In the genomic region with DNA sequence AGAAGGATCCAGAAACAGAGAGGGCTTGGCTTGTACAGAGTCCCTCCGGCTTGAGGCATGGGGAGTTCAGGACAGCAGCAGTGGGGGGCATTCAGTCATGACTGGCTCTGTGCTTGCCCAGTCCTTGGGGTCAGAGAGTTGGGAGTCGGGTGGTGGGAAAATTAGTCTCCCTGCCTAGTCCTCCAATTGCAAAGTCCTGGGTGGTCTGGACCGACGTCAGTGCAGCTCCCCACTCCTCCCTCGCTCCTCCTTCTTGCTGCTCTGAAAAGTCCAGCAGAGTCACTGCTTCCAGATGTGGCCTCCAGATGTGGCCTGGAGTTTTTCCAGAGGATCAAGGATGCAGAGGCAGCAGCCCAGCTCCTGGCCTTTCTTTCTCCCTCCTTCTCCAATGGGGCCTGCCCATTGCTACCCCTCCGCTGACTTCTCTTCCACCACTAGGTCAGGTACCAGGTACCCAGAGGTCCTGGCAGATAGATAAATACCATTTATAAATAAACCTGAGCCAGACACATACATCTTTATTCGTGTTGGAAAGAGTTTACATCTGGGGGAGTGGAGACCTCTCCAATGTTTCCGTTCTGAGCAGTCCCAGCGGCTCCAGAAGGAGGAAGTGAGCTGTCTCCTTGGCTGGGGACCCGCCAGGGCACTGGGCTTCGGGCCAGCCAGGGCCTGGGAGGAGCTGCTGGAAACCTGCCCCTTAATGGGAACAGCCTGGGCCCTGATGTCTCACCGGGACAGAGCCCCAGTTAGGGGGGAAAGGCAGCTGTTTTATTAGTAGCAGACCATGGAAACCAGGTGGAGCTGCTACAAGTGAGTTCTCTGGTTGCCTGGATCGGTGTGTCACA, we compare ENCODE assay signal across 8 cellular contexts. TPM values are rescaled to one million over a fixed set of nuclear protein-coding genes. Genes with fewer than 3 reads are reported as not detected.
DNase-seq lines count a peak whose midpoint lies in the region; ATAC-seq and TF ChIP-seq lines count a peak whose summit lies in the region.

No MANE protein-coding gene starts in this region.

- H3K4me3 ChIP-seq in choroid plexus epithelial cell (ENCODE audit: low read depth, low read length) (no peak overlapping the region), lower leg skin (ENCODE audit: low read depth, poor library complexity, severe bottlenecking) (no peak overlapping the region), thyroid gland (replicated peaks in 1 of 3) (no peak overlapping the region)

- H3K27ac ChIP-seq in thyroid gland, result peak overlapping the region; percentile 34 to 79 (median 71)

- H3K27me3 ChIP-seq in thyroid gland, result no peaks in the 10 kb centered on the region

- TF ChIP-seq POLR2A in lower leg skin (IDR thresholded peaks at IDR 0.05), result no peak
- TF ChIP-seq POLR2A in thyroid gland (IDR thresholded peaks at IDR 0.05), result no peak

- WGBS in lower leg skin, 2 donors, result 22 to 25% methylated on average over 12 to 13 of the region's 13 CpGs
- WGBS in thyroid gland, 2 donors, result 32 to 38% methylated on average over 10 to 13 of the region's 13 CpGs

- TF ChIP-seq CTCF in choroid plexus epithelial cell (conservative IDR thresholded peaks at IDR 0.05; ENCODE audit: low read depth, low read length) (no peak), lower leg skin (IDR thresholded peaks at IDR 0.05) (no peak), thyroid gland (IDR thresholded peaks at IDR 0.05) (no peak)

- DNase-seq in DMS153 treated with DMSO at 0.1 percent for 48 hours (lab: John Stamatoyannopoulos, UW; ENCODE audit: unreplicated experiment) (peak; percentile 47), NCI-H2196 treated with DMSO at 0.1 percent for 48 hours (lab: John Stamatoyannopoulos, UW; ENCODE audit: unreplicated experiment) (peak; percentile 74), choroid plexus epithelial cell (ENCODE audit: low read depth) (peak; percentile 91), lower leg skin (ENCODE audit: low spot score in 2 of 2) (peak; percentile 85 to 97), thyroid gland (peak; percentile 91 to 93)

- H3K9me3 ChIP-seq in thyroid gland, result no peaks in the 10 kb centered on the region

- intact Hi-C loops in lower leg skin (cut with DNase I; ENCODE audit: low total_unique reads) (no loop called here), thyroid gland (cut with DNase I) (no loop called here)

- H3K4me1 ChIP-seq in thyroid gland, result peaks cover 26 to 51% of the 10 kb centered on the region in 2 donors

- ATAC-seq in GM21367 (IDR thresholded peaks at IDR 0.05; ENCODE audit: unreplicated experiment) (no peak), GM18858 (IDR thresholded peaks at IDR 0.05; ENCODE audit: unreplicated experiment) (no peak), HG03159 (IDR thresholded peaks at IDR 0.05; ENCODE audit: unreplicated experiment) (no peak)

- no peaks in the 10 kb centered on the region for H3K36me3 ChIP-seq in thyroid gland

RNA-seq across cellular contexts. Expression of a gene that starts 49.0 kb away (rescaled TPM):
- total RNA-seq in lower leg skin (10 to 100 TPM; 16.8 to 22.2 (median 19.2) TPM), thyroid gland (10 to 100 TPM; 21.7 to 32.6 (median 30.9) TPM)
